ENCODE assay signal across 27 cellular contexts in the genomic region with DNA sequence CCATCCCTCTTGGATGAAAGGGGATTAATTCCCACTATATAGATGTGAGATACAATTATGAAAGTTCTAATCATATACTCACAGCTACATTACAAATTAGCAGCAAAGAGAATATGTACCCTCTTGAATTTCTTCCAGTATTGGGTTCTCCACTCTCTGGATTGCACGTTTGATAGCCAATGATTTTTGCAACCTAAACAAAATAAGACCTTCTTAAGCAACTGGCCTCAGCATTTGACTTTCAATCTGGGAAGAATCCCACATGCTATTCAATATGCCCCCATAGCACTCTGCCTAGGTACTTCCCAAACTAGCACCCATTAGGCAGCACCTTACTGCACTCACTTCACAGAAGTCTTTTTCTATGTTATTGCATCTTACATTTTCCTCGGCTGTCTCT. TPM values are rescaled to one million over a fixed set of nuclear protein-coding genes. Genes with fewer than 3 reads are reported as not detected.
DNase-seq lines count a peak whose midpoint lies in the region; ATAC-seq, FAIRE-seq and TF ChIP-seq lines count a peak whose summit lies in the region.
"Had no signal": no experiment of that assay in that cellular context is flagged by ENCODE, and none has a peak within 500 bp of the region (broad histone marks: within the 10 kb centered on the region; RNA-seq: fewer than 3 reads in every experiment).

No MANE protein-coding gene starts in this region.

- H3K27me3 Mint-ChIP-seq in activated CD4-positive, alpha-beta T cell treated with anti-CD3 and anti-CD28 coated beads, Interleukin-2, amount 10 ng/mL, durations not matched to agents 24 days and 14 days: no peaks in the 10 kb centered on the region
- H3K27me3 Mint-ChIP-seq in neural crest cell (ENCODE audit: low read depth): peaks cover 99% of the 10 kb centered on the region
- H3K27me3 Mint-ChIP-seq: CD4-positive, alpha-beta T cell had no signal

- H3K36me3 ChIP-seq in esophagus muscularis mucosa: no peaks in the 10 kb centered on the region
- H3K36me3 ChIP-seq in lower lobe of right lung: no peaks in the 10 kb centered on the region
- H3K36me3 ChIP-seq: BE2C; BLaER1 treated with 17β-estradiol and CSF1 and Interleukin-3, amounts not matched to agents 10 nM and 100 nM; HAP-1 had no signal

- TF ChIP-seq RAD21 in A549 (conservative IDR thresholded peaks at IDR 0.05 in 1 of 2, IDR thresholded peaks at IDR 0.05 in 1 of 2): no peak

- no peaks in the 10 kb centered on the region for H3K27me3 ChIP-seq in esophagus muscularis mucosa
- no peaks in the 10 kb centered on the region for H3K27me3 ChIP-seq in lower lobe of right lung (ENCODE audit: low read depth)
- H3K27me3 ChIP-seq: BE2C; BLaER1 treated with 17β-estradiol and CSF1 and Interleukin-3, amounts not matched to agents 10 nM and 100 nM had no signal

- no peak overlapping the region for H3K4me3 Mint-ChIP-seq in activated CD4-positive, alpha-beta T cell treated with anti-CD3 and anti-CD28 coated beads, Interleukin-2, amount 10 ng/mL, durations not matched to agents 24 days and 14 days
- no peak overlapping the region for H3K4me3 Mint-ChIP-seq in neural crest cell
- H3K4me3 Mint-ChIP-seq: CD14-positive monocyte; CD4-positive, alpha-beta T cell; CD8-positive, alpha-beta memory T cell; HFFc6 had no signal

- no peaks in the 10 kb centered on the region for H3K9me3 Mint-ChIP-seq in activated CD4-positive, alpha-beta T cell treated with anti-CD3 and anti-CD28 coated beads, Interleukin-2, amount 10 ng/mL, durations not matched to agents 24 days and 14 days
- H3K9me3 Mint-ChIP-seq in neural crest cell: no peaks in the 10 kb centered on the region
- H3K9me3 Mint-ChIP-seq: CD4-positive, alpha-beta T cell; HFFc6 had no signal

- no peak overlapping the region for H3K4me2 ChIP-seq in A549
- H3K4me2 ChIP-seq: BLaER1 treated with 17β-estradiol and CSF1 and Interleukin-3, amounts not matched to agents 10 nM and 100 nM had no signal

- H3K4me3 ChIP-seq in A549: no peak overlapping the region
- no peak overlapping the region for H3K4me3 ChIP-seq in esophagus muscularis mucosa
- no peak overlapping the region for H3K4me3 ChIP-seq in lower lobe of right lung
- H3K4me3 ChIP-seq: BLaER1 treated with 17β-estradiol and CSF1 and Interleukin-3, amounts not matched to agents 10 nM and 100 nM; HAP-1 had no signal

- FAIRE-seq in A549 (lab: Jason Lieb, UNC): no peak
- FAIRE-seq: A204.1, D721Med, GM12891, GM18507, H54 had no signal

- peak; percentile 46 for DNase-seq in activated CD4-positive, alpha-beta T cell treated with anti-CD3 and anti-CD28 coated beads, Interleukin-2, amount 10 ng/mL, durations not matched to agents 24 days and 14 days
- no peak for DNase-seq in activated CD4-positive, alpha-beta T cell treated with anti-CD3 and anti-CD28 coated beads, Interleukin-2, amount 50 U/mL, for 1 hour
- DNase-seq in A549 (ENCODE audit: low read depth in 1 of 2, low spot score in 1 of 2) (no peak), esophagus muscularis mucosa (ENCODE audit: extremely low spot score) (peak; percentile 39), neural crest cell (ENCODE audit: low read depth, low spot score) (no peak), lower lobe of right lung (no peak), HT-29 (ENCODE audit: low spot score) (no peak)
- DNase-seq: ACHN; AML-193; BE2C; CD4-positive, alpha-beta T cell; CD8-positive, alpha-beta memory T cell; DMS 273 treated with DMSO at 0.1 percent for 48 hours; DMS79; EL; GF-D8; GOT3; HFFc6 had no signal

- peaks cover 2% of the 10 kb centered on the region for H3K36me3 Mint-ChIP-seq in activated CD4-positive, alpha-beta T cell treated with anti-CD3 and anti-CD28 coated beads, Interleukin-2, amount 10 ng/mL, durations not matched to agents 24 days and 14 days (ENCODE audit: low read depth)
- H3K36me3 Mint-ChIP-seq in neural crest cell (ENCODE audit: low read depth): no peaks in the 10 kb centered on the region
- H3K36me3 Mint-ChIP-seq: CD14-positive monocyte had no signal

- no peak overlapping the region for H3K27ac ChIP-seq in A549
- H3K27ac ChIP-seq in esophagus muscularis mucosa (replicated peaks in 1 of 4): no peak overlapping the region
- no peak overlapping the region for H3K27ac ChIP-seq in lower lobe of right lung
- H3K27ac ChIP-seq: 22Rv1; BLaER1 treated with 17β-estradiol and CSF1 and Interleukin-3, amounts not matched to agents 10 nM and 100 nM had no signal

- POLR2A ChIA-PET in A549 (lab: Yijun Ruan, JAX): no interaction called here

- CTCF ChIA-PET in A549 (lab: Yijun Ruan, JAX): no interaction called here

- H3K4me1 Mint-ChIP-seq in activated CD4-positive, alpha-beta T cell treated with anti-CD3 and anti-CD28 coated beads, Interleukin-2, amount 10 ng/mL, durations not matched to agents 24 days and 14 days: peaks cover 32% of the 10 kb centered on the region
- peaks cover 71% of the 10 kb centered on the region for H3K4me1 Mint-ChIP-seq in neural crest cell

- intact Hi-C loops in activated CD4-positive, alpha-beta T cell treated with anti-CD3 and anti-CD28 coated beads, Interleukin-2, amount 10 ng/mL, durations not matched to agents 24 days and 14 days (cut with micrococcal nuclease): no loop called here
- intact Hi-C loops in esophagus muscularis mucosa (cut with DNase I) (no loop called here), lower lobe of right lung (cut with DNase I) (no loop called here)

- TF ChIP-seq POLR2A in A549 (IDR thresholded peaks at IDR 0.05; ENCODE audit: low read length): no peak
- TF ChIP-seq POLR2A in esophagus muscularis mucosa (IDR thresholded peaks at IDR 0.05; ENCODE audit: low read depth): no peak

- 79% methylated on average over 2 of the region's 2 CpGs for WGBS in A549 (ENCODE audit: missing lambda C conversion rate)
- 90% methylated on average over 2 of the region's 2 CpGs for WGBS in esophagus muscularis mucosa

- H3K27ac Mint-ChIP-seq in activated CD4-positive, alpha-beta T cell treated with anti-CD3 and anti-CD28 coated beads, Interleukin-2, amount 10 ng/mL, durations not matched to agents 24 days and 14 days: no peak overlapping the region
- peak overlapping the region; percentile 31 for H3K27ac Mint-ChIP-seq in neural crest cell (ENCODE audit: unreplicated experiment)
- H3K27ac Mint-ChIP-seq: CD14-positive monocyte; CD4-positive, alpha-beta T cell; HFFc6 had no signal

- H3K9me3 ChIP-seq in A549: no peaks in the 10 kb centered on the region
- H3K9me3 ChIP-seq in esophagus muscularis mucosa: no peaks in the 10 kb centered on the region
- H3K9me3 ChIP-seq in lower lobe of right lung: no peaks in the 10 kb centered on the region
- H3K9me3 ChIP-seq: BE2C, HAP-1 had no signal

- no peak for TF ChIP-seq EP300 in A549 (IDR thresholded peaks at IDR 0.05)
- TF ChIP-seq EP300 in esophagus muscularis mucosa (IDR thresholded peaks at IDR 0.05): no peak

- H3K4me1 ChIP-seq in A549 (peaks cover 8% of the 10 kb centered on the region; the same call in 2 of the 3 replicates), esophagus muscularis mucosa (peaks cover 0 to 17% (median 8%) of the 10 kb centered on the region in 4 donors), lower lobe of right lung (no peaks in the 10 kb centered on the region)
- H3K4me1 ChIP-seq: BE2C had no signal

- TF ChIP-seq CTCF in A549 (IDR thresholded peaks at IDR 0.05) (no peak), esophagus muscularis mucosa (IDR thresholded peaks at IDR 0.05) (no peak), neural crest cell (conservative IDR thresholded peaks at IDR 0.05) (no peak), lower lobe of right lung (IDR thresholded peaks at IDR 0.05) (no peak)

- ATAC-seq in A549 (no peak), lower lobe of right lung (no peak)

TF ChIP-seq in A549, 52 proteins besides CTCF, POLR2A, EP300 and RAD21:
- TF ChIP-seq, protein P1, sequence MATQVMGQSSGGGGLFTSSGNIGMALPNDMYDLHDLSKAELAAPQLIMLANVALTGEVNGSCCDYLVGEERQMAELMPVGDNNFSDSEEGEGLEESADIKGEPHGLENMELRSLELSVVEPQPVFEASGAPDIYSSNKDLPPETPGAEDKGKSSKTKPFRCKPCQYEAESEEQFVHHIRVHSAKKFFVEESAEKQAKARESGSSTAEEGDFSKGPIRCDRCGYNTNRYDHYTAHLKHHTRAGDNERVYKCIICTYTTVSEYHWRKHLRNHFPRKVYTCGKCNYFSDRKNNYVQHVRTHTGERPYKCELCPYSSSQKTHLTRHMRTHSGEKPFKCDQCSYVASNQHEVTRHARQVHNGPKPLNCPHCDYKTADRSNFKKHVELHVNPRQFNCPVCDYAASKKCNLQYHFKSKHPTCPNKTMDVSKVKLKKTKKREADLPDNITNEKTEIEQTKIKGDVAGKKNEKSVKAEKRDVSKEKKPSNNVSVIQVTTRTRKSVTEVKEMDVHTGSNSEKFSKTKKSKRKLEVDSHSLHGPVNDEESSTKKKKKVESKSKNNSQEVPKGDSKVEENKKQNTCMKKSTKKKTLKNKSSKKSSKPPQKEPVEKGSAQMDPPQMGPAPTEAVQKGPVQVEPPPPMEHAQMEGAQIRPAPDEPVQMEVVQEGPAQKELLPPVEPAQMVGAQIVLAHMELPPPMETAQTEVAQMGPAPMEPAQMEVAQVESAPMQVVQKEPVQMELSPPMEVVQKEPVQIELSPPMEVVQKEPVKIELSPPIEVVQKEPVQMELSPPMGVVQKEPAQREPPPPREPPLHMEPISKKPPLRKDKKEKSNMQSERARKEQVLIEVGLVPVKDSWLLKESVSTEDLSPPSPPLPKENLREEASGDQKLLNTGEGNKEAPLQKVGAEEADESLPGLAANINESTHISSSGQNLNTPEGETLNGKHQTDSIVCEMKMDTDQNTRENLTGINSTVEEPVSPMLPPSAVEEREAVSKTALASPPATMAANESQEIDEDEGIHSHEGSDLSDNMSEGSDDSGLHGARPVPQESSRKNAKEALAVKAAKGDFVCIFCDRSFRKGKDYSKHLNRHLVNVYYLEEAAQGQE (IDR thresholded peaks at IDR 0.05): no peak
- TF ChIP-seq MAFK (IDR thresholded peaks at IDR 0.05; ENCODE audit: partially characterized antibody) (peak; percentile 44), FOSL2 (IDR thresholded peaks at IDR 0.05) (no peak), FOSL2 (CRISPR knock-in tag; IDR thresholded peaks at IDR 0.05) (no peak)

RNA-seq across cellular contexts. Expression of gene ETS1, which starts 55.8 kb away (rescaled TPM):
- total RNA-seq in activated CD4-positive, alpha-beta T cell treated with anti-CD3 and anti-CD28 coated beads, Interleukin-2, amount 10 ng/mL, durations not matched to agents 24 days and 14 days: 449 and 454 TPM in 2 replicates
- polyA plus RNA-seq in A549 (2011; rRNA removed) (18.8 and 20.0 TPM in 2 replicates), A549 (2017; fragmentation: RNase III; extraction: RNeasy Plus Mini Kit Qiagen cat#74134 plus additional on column Dnase treatment) (14.5 to 20.1 TPM (median 16.5 TPM) in 3 replicates)
- 9.5 and 11.6 TPM in 2 replicates for polyA plus RNA-seq in A549 (2012; cell fraction: cytosol; rRNA removed)
- 7.7 and 11.8 TPM in 2 replicates for polyA plus RNA-seq in A549 (2012; cell fraction: nucleus; rRNA removed)
- 23.5 and 27.2 TPM in 2 replicates for polyA minus RNA-seq in A549 (2011; rRNA and poly(A)+ RNA removed)
- total RNA-seq in esophagus muscularis mucosa (10 to 100 TPM; 39.5 to 74.4 (median 59.7) TPM), neural crest cell (55.9 and 69.3 TPM in 2 replicates), lower lobe of right lung (123 TPM)
- 3.8 and 4.3 TPM in 2 replicates for total RNA-seq in HT-29 (2014; rRNA removed; shearing (Covaris generic))

Comparison
In these comparisons a context has a peak if more than half of its experiments do, and no peak if none do; other contexts are left out.
1. DNase-seq: peak in activated CD4-positive, alpha-beta T cell treated with anti-CD3 and anti-CD28 coated beads, Interleukin-2, amount 10 ng/mL, durations not matched to agents 24 days and 14 days (single experiment) and esophagus muscularis mucosa (single experiment); none in activated CD4-positive, alpha-beta T cell treated with anti-CD3 and anti-CD28 coated beads, Interleukin-2, amount 50 U/mL, for 1 hour (single experiment), A549 (0 of 2), neural crest cell (single experiment), lower lobe of right lung (single experiment) and HT-29 (single experiment).